18 cellular contexts compared by ENCODE assay signal in the genomic region with DNA sequence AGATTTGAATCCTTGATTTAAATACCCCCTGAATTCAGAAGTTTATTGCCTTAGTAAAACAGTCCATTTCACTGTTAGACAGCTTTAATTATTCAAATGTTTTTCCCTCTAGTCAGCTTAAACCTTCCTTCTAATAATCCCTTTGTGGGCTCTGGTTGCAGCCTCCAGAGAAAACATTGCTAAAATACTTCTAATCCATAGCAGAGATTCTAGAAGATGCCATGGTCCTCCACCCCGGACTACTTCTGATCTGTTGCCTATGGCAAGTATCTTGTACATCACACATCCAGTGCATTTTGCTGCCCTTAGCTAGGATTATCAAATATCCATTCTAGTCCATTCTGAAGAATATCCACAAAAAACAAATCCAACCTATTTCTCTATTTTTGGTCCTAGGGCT.
DNase-seq lines count a peak whose midpoint lies in the region; ATAC-seq and TF ChIP-seq lines count a peak whose summit lies in the region.
"Had no signal": no experiment of that assay in that cellular context is flagged by ENCODE, and none has a peak within 500 bp of the region (broad histone marks: within the 10 kb centered on the region; RNA-seq: fewer than 3 reads in every experiment).

No MANE protein-coding gene starts in this region.

- no peaks in the 10 kb centered on the region for H3K36me3 ChIP-seq in ACC112 (ENCODE audit: insufficient read depth, low read length)
- H3K36me3 ChIP-seq in esophagus squamous epithelium: no peaks in the 10 kb centered on the region
- no peaks in the 10 kb centered on the region for H3K36me3 ChIP-seq in WERI-Rb-1
- H3K36me3 ChIP-seq: Peyer's patch had no signal

- H3K27me3 ChIP-seq in ACC112 (ENCODE audit: insufficient read depth, low read length) (no peaks in the 10 kb centered on the region), esophagus squamous epithelium (no peaks in the 10 kb centered on the region), WERI-Rb-1 (ENCODE audit: insufficient read depth, low read depth, severe bottlenecking) (no peaks in the 10 kb centered on the region)
- H3K27me3 ChIP-seq: Peyer's patch, testis had no signal

- H3K9me3 ChIP-seq in esophagus squamous epithelium: no peaks in the 10 kb centered on the region
- H3K9me3 ChIP-seq in WERI-Rb-1 (ENCODE audit: severe bottlenecking): no peaks in the 10 kb centered on the region
- H3K9me3 ChIP-seq: Peyer's patch, testis had no signal

- TF ChIP-seq CTCF in esophagus squamous epithelium (IDR thresholded peaks at IDR 0.05) (no peak), WERI-Rb-1 (IDR thresholded peaks at IDR 0.05; ENCODE audit: low read depth, low read length) (no peak)

- H3K27ac ChIP-seq in ACC112 (ENCODE audit: low read depth, low read length): peak overlapping the region; percentile 73
- peak overlapping the region; percentile 81 to 90 (median 85) for H3K27ac ChIP-seq in esophagus squamous epithelium
- no peak overlapping the region for H3K27ac ChIP-seq in WERI-Rb-1

- no peaks in the 10 kb centered on the region for H3K79me2 ChIP-seq in ACC112 (ENCODE audit: control insufficient read depth, insufficient read depth, low read length, unreplicated experiment)

- H2AFZ ChIP-seq in ACC112 (ENCODE audit: low read length, unreplicated experiment): no peak overlapping the region

- H3K4me3 ChIP-seq in ACC112 (ENCODE audit: low read depth, low read length): no peak overlapping the region
- no peak overlapping the region for H3K4me3 ChIP-seq in esophagus squamous epithelium
- H3K4me3 ChIP-seq in WERI-Rb-1 (ENCODE audit: low read depth, low read length): no peak overlapping the region
- H3K4me3 ChIP-seq: Peyer's patch, testis had no signal

- intact Hi-C loops in esophagus squamous epithelium (cut with DNase I): loop anchor here (5.0 kb wide), 1 partner anchor 60 kb away; no protein-coding TSS in a partner anchor
- intact Hi-C loops in sciatic nerve (cut with DNase I): no loop called here

- peak; percentile 3 for ATAC-seq in sciatic nerve

- peak; percentile 37 for DNase-seq in M059J (ENCODE audit: low read depth)
- no peak for DNase-seq in esophagus squamous epithelium (lab: John Stamatoyannopoulos, UW)
- no peak for DNase-seq in sciatic nerve (ENCODE audit: low spot score)
- no peak for DNase-seq in NCI-H446 (lab: John Stamatoyannopoulos, UW)
- DNase-seq in T1000 (lab: John Stamatoyannopoulos, UW): no peak
- no peak for DNase-seq in NK-92 (lab: John Stamatoyannopoulos, UW; ENCODE audit: unreplicated experiment)
- DNase-seq in WERI-Rb-1: no peak
- DNase-seq: activated B cell treated with CpG ODN at 0.5 μM for 24 hours; activated gamma-delta T cell; COR-L47; NCI-H2081; NCI-H69; nephron progenitor cell; retina; stimulated activated CD4-positive, alpha-beta T cell treated with anti-CD3 and anti-CD28 coated beads, Interleukin-1b, Interleukin-23, amount 100 ng/mL, for 48 hours had no signal

- H3K4me1 ChIP-seq in ACC112 (ENCODE audit: control insufficient read depth, insufficient read depth, low read length, unreplicated experiment) (peaks cover 21% of the 10 kb centered on the region), esophagus squamous epithelium (peaks cover 6 to 68% (median 34%) of the 10 kb centered on the region in 3 donors)
- H3K4me1 ChIP-seq: Peyer's patch had no signal

- WGBS in esophagus squamous epithelium, 2 donors: 8 to 9% methylated on average over 1 of the region's 1 CpG

- TF ChIP-seq POLR2A in esophagus squamous epithelium (IDR thresholded peaks at IDR 0.05): no peak
